Comparison of ENCODE assay signal across 1 cellular context in genomic region chr7:55425141-55425752, GRCh38.
TF ChIP-seq lines count a peak whose summit lies in the region.

No MANE protein-coding gene starts in this region.

TF ChIP-seq in GM23338, 12 proteins besides CTCF, POLR2A, EP300 and RAD21 (continued from another document):
- TF ChIP-seq ETS1 (IDR thresholded peaks at IDR 0.05) (no peak), POLR2AphosphoS5 (IDR thresholded peaks at IDR 0.05; ENCODE audit: low read depth) (no peak), EZH2 (IDR thresholded peaks at IDR 0.05; ENCODE audit: low read depth, unreplicated experiment) (no peak), NANOG (IDR thresholded peaks at IDR 0.05; ENCODE audit: borderline replicate concordance) (no peak)
